8 cellular contexts compared by ENCODE assay signal in the genomic region with DNA sequence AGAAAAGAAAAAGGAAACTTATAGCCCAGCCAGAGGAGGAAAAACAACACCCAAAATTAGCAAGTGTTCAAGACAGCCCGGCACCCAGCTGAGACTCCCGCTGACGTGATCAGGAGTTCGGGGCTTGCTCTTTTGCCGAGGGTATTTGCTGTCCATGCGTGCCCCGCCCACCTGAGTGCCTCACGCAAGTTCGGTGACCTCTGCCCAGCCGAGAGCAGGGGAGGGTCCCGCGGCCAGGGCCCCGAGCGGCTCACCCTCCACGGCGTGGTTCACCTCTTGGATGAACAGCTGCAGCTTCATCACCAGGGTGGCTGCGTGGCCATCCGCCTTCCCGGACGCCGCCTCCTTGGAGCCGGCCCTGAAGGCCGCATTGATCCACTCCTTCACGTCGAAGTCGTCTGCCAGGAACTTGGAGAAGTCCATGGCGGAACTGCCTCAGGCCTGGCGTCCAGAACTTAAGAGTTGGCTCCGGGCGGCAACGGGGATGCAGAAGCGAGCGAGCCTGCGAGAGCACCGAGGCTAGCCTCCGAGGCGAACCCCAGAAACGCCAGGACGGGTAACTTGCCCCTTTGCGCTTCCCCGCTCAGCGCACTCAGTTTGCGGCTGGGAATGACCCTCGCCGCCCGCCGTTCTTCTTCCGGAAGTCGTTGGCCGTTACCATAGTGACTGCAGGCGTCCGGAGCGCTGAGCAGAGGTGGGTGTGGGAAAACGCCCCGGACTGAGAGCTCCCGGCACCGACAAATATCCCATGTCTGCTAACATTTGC. TPM values are rescaled to one million over a fixed set of nuclear protein-coding genes. Genes with fewer than 3 reads are reported as not detected.
A peak's percentile ranks its signal among the peaks of the same experiment; 100 is the strongest.
DNase-seq lines count a peak whose midpoint lies in the region; ATAC-seq and TF ChIP-seq lines count a peak whose summit lies in the region.

A gene (minus strand): TSS at position 618 of the 766 bp plus-strand sequence. CDS start 195 bp downstream, at position 423.

- intact Hi-C loops in left lung (cut with DNase I), result no loop called here

- H3K27ac ChIP-seq in left lung, result peak within 1 kb of the TSS; percentile 84 to 90

- TF ChIP-seq POLR2A in GM19099 (IDR thresholded peaks at IDR 0.05; ENCODE audit: extremely low read depth, insufficient read length, low read depth), result peak; percentile 50

- no peaks in the 10 kb centered on the region for H3K36me3 ChIP-seq in left lung

- peak within 1 kb of the TSS; percentile 78 to 98 for H3K4me3 ChIP-seq in left lung

- DNase-seq in AML-193 (lab: John Stamatoyannopoulos, UW) (peak; percentile 77 to 79), NCI-H748 (lab: John Stamatoyannopoulos, UW; ENCODE audit: unreplicated experiment) (peak; percentile 85), dermis blood vessel endothelial cell (peak; percentile 93), left lung (peak; percentile 86 to 93)
- DNase-seq in activated CD4-positive, alpha-beta T cell treated with anti-CD3 and anti-CD28 coated beads, Interleukin-2, amount 50 U/mL, for 48 hours, result peak; percentile 87 to 91
- DNase-seq in stimulated activated CD4-positive, alpha-beta T cell treated with anti-CD3 and anti-CD28 coated beads, Interleukin-2, amount 100 ng/mL, for 24 hours, result peak; percentile 88

- H3K4me1 ChIP-seq in left lung, result peaks cover 5 to 33% of the 10 kb centered on the region in 2 donors

- no peak for TF ChIP-seq CTCF in left lung (IDR thresholded peaks at IDR 0.05)

- no peaks in the 10 kb centered on the region for H3K27me3 ChIP-seq in left lung

- no peaks in the 10 kb centered on the region for H3K9me3 ChIP-seq in left lung

- peak; percentile 83 for ATAC-seq in HG03439 (IDR thresholded peaks at IDR 0.05; ENCODE audit: unreplicated experiment)
- ATAC-seq in left lung, result peak; percentile 97

RNA-seq across cellular contexts. Expression of the gene that starts here (rescaled TPM):
- total RNA-seq in dermis blood vessel endothelial cell (13.4 and 16.5 TPM in 2 replicates), left lung (10 to 100 TPM; 19.8 to 22.0 TPM)

Comparison
In these comparisons a context has a peak if more than half of its experiments do, and no peak if none do; other contexts are left out.
1. Peak in every context shown above with its lines: DNase-seq, ATAC-seq, H3K4me3 ChIP-seq and H3K27ac ChIP-seq.